Comparison of ENCODE assay signal across 13 cellular contexts in the genomic region with DNA sequence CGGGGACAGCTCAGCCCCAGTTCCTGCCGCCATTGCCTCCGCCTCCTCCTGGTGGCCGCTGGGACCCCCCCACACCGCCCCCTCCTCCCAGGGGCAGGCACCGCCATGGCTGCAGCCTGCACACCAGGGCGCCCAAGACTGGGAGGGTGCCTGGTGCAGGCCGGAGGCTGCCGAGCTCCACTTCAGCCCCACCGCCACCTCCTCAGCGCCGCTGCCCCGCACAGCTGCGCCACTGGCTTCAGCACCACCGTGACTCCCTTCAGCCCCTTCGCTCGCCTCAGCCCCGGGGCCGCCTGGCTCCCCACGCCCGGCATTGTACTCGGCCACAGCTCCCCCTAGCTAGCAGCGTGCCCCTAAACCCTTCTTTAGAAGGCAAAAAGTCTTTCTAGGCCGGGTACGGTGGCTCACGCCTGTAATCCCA.
"Had no signal": no experiment of that assay in that cellular context is flagged by ENCODE, and none has a peak within 500 bp of the region (broad histone marks: within the 10 kb centered on the region; RNA-seq: fewer than 3 reads in every experiment).

No MANE protein-coding gene starts in this region.

- H3K9me3 Mint-ChIP-seq: activated CD4-positive, alpha-beta T cell treated with anti-CD3 and anti-CD28 coated beads, Interleukin-2, amount 10 ng/mL, durations not matched to agents 7 days and 5 days; activated naive CD8-positive, alpha-beta T cell treated with anti-CD3 and anti-CD28 coated beads, Interleukin-2, amount 50 U/mL, for 24 hours; mesothelial cell of epicardium; T-helper 1 cell treated with Interleukin-12 subunit alpha and Interleukin-12 subunit beta and Interleukin-4 antibody, amounts not matched to agents 30 μg/mL and 1 μg/mL, for 36 hours had no signal

- H3K27ac ChIP-seq: foreskin keratinocyte, left lung, neutrophil had no signal

- H3K27me3 Mint-ChIP-seq: activated CD4-positive, alpha-beta T cell treated with anti-CD3 and anti-CD28 coated beads, Interleukin-2, amount 10 ng/mL, durations not matched to agents 7 days and 5 days; activated naive CD8-positive, alpha-beta T cell treated with anti-CD3 and anti-CD28 coated beads, Interleukin-2, amount 50 U/mL, for 24 hours; progenitor cell of endocrine pancreas had no signal

- H3K27ac Mint-ChIP-seq: activated CD4-positive, alpha-beta T cell treated with anti-CD3 and anti-CD28 coated beads, Interleukin-2, amount 10 ng/mL, durations not matched to agents 7 days and 5 days; activated naive CD8-positive, alpha-beta T cell treated with anti-CD3 and anti-CD28 coated beads, Interleukin-2, amount 50 U/mL, for 24 hours; mesothelial cell of epicardium; progenitor cell of endocrine pancreas; T-helper 1 cell treated with Interleukin-12 subunit alpha and Interleukin-12 subunit beta and Interleukin-4 antibody, amounts not matched to agents 30 μg/mL and 1 μg/mL, for 36 hours had no signal

- DNase-seq: activated CD4-positive, alpha-beta T cell treated with anti-CD3 and anti-CD28 coated beads, Interleukin-2, amount 10 ng/mL, durations not matched to agents 7 days and 5 days; activated CD4-positive, CD25-positive, alpha-beta regulatory T cell; activated naive CD8-positive, alpha-beta T cell treated with anti-CD3 and anti-CD28 coated beads, Interleukin-2, amount 50 U/mL, for 24 hours; activated T-cell treated with anti-CD3 and anti-CD28 coated beads, Interleukin-2, amount 50 U/mL, for 1 hour; foreskin keratinocyte; right cardiac atrium; stimulated activated CD4-positive, alpha-beta T cell treated with anti-CD3 and anti-CD28 coated beads, Interleukin-1b, Interleukin-23, amount 100 ng/mL, for 48 hours; stimulated activated naive CD4-positive, alpha-beta T cell had no signal

- H3K9me3 ChIP-seq: left lung, neutrophil had no signal

- H3K4me3 ChIP-seq: left lung had no signal

- H3K27me3 ChIP-seq: foreskin keratinocyte, left lung, neutrophil had no signal

- H3K4me1 Mint-ChIP-seq: activated CD4-positive, alpha-beta T cell treated with anti-CD3 and anti-CD28 coated beads, Interleukin-2, amount 10 ng/mL, durations not matched to agents 7 days and 5 days; activated naive CD8-positive, alpha-beta T cell treated with anti-CD3 and anti-CD28 coated beads, Interleukin-2, amount 50 U/mL, for 24 hours; mesothelial cell of epicardium had no signal

- ATAC-seq: activated naive CD8-positive, alpha-beta T cell treated with anti-CD3 and anti-CD28 coated beads, Interleukin-2, amount 50 U/mL, for 24 hours; foreskin keratinocyte; left lung; right cardiac atrium had no signal

- H3K4me3 Mint-ChIP-seq: activated CD4-positive, alpha-beta T cell treated with anti-CD3 and anti-CD28 coated beads, Interleukin-2, amount 10 ng/mL, durations not matched to agents 7 days and 5 days; activated naive CD8-positive, alpha-beta T cell treated with anti-CD3 and anti-CD28 coated beads, Interleukin-2, amount 50 U/mL, for 24 hours; mesothelial cell of epicardium; T-helper 1 cell treated with Interleukin-12 subunit alpha and Interleukin-12 subunit beta and Interleukin-4 antibody, amounts not matched to agents 30 μg/mL and 1 μg/mL, for 36 hours had no signal

- H3K4me1 ChIP-seq: foreskin keratinocyte, left lung had no signal
